22 cellular contexts compared by ENCODE assay signal in the genomic region with DNA sequence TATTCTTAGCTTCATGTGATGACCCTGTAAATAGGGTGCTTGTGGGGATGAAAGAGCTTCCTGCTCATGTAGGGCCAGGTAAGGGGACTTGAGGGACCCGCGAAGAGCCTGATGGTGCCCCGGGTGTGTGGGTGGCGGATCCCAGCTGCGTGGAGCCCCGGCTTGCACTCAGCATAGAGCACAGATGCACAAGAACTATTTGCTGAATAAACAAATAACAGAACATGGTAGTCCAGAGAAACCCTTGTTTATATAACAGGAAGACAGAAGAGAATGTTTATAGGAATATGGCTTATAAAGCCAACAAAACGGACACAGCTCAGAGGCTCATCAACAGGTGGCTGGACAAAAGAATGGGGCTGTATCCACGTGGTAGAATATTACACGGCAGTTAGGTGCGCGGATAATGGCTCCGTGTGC.
DNase-seq lines count a peak whose midpoint lies in the region; ATAC-seq and TF ChIP-seq lines count a peak whose summit lies in the region.
"Had no signal": no experiment of that assay in that cellular context is flagged by ENCODE, and none has a peak within 500 bp of the region (broad histone marks: within the 10 kb centered on the region; RNA-seq: fewer than 3 reads in every experiment).

No MANE protein-coding gene starts in this region.

- H3K27ac Mint-ChIP-seq in osteocyte (ENCODE audit: unreplicated experiment), result peak overlapping the region; percentile 69
- H3K27ac Mint-ChIP-seq: activated CD8-positive, alpha-beta T cell treated with anti-CD3 and anti-CD28 coated beads, Interleukin-2, amount 10 ng/mL, durations not matched to agents 7 days and 5 days; immature natural killer cell; type B pancreatic cell had no signal

- H3K4me3 ChIP-seq in duodenal mucosa (ENCODE audit: low read depth in 1 of 2, low read length in 2 of 2), result no peak overlapping the region
- H3K4me3 ChIP-seq: cardiac muscle cell had no signal

- H3K27me3 Mint-ChIP-seq in osteocyte (ENCODE audit: unreplicated experiment), result no peaks in the 10 kb centered on the region

- TF ChIP-seq CTCF in osteocyte (IDR thresholded peaks at IDR 0.05), result no peak

- H3K9me3 Mint-ChIP-seq in osteocyte (ENCODE audit: unreplicated experiment), result peaks cover 20% of the 10 kb centered on the region
- H3K9me3 Mint-ChIP-seq: immature natural killer cell had no signal

- no peaks in the 10 kb centered on the region for H3K27me3 ChIP-seq in duodenal mucosa (ENCODE audit: control insufficient read depth in 1 of 2, insufficient read depth in 2 of 2, low read length in 2 of 2)
- H3K27me3 ChIP-seq: cardiac muscle cell, neutrophil had no signal

- peak; percentile 83 for DNase-seq in AG08396 (ENCODE audit: low spot score)
- peak; percentile 28 for DNase-seq in LHCN-M2 (ENCODE audit: low read depth)
- DNase-seq in osteocyte (ENCODE audit: extremely low spot score, unreplicated experiment), result no peak
- no peak for DNase-seq in NCI-H2107 (lab: John Stamatoyannopoulos, UW)
- no peak for DNase-seq in NCI-H2081 treated with DMSO at 0.1 percent for 48 hours (lab: John Stamatoyannopoulos, UW)
- DNase-seq in activated naive CD4-positive, alpha-beta T cell treated with Interleukin-2 at 50 U/mL for 16 hours, result no peak
- DNase-seq: ACHN; activated CD4-positive, CD25-positive, alpha-beta regulatory T cell treated with anti-CD3 and anti-CD28 coated beads, Interleukin-2, amount 50 U/mL, for 72 hours; activated CD8-positive, alpha-beta T cell treated with anti-CD3 and anti-CD28 coated beads, Interleukin-2, amount 10 ng/mL, durations not matched to agents 7 days and 5 days; immature natural killer cell; KG1; MV-4-11; NCI-H226; NCI-H774; stimulated activated CD4-positive, alpha-beta T cell treated with anti-CD3 and anti-CD28 coated beads, Interleukin-4, amount 100 ng/mL, for 24 hours; stimulated activated naive CD8-positive, alpha-beta T cell treated with anti-CD3 and anti-CD28 coated beads, Interleukin-15, Interleukin-2, amounts not matched to agents 100 U/mL and 50 U/mL, for 24 hours; SW 1271 had no signal

- no peaks in the 10 kb centered on the region for H3K4me1 ChIP-seq in duodenal mucosa (ENCODE audit: control insufficient read depth in 1 of 2, insufficient read depth in 2 of 2, low read length in 2 of 2)

- no peak overlapping the region for H3K4me3 Mint-ChIP-seq in osteocyte (ENCODE audit: unreplicated experiment)
- H3K4me3 Mint-ChIP-seq: activated CD8-positive, alpha-beta T cell treated with anti-CD3 and anti-CD28 coated beads, Interleukin-2, amount 10 ng/mL, durations not matched to agents 7 days and 5 days; immature natural killer cell; type B pancreatic cell had no signal

- peak overlapping the region; percentile 44 for H3K27ac ChIP-seq in duodenal mucosa (ENCODE audit: low read depth, low read length)
- H3K27ac ChIP-seq: cardiac muscle cell, neutrophil had no signal

- H3K9me3 ChIP-seq in duodenal mucosa (ENCODE audit: control insufficient read depth in 1 of 2, low read length in 2 of 2), result peaks cover 0 to 6% of the 10 kb centered on the region in 2 donors
- H3K9me3 ChIP-seq: neutrophil had no signal

- ATAC-seq in GM21528 (IDR thresholded peaks at IDR 0.05; ENCODE audit: low FRiP score, unreplicated experiment), result no peak
- ATAC-seq: activated CD8-positive, alpha-beta T cell treated with anti-CD3 and anti-CD28 coated beads, Interleukin-2, amount 10 ng/mL, durations not matched to agents 7 days and 5 days; stimulated activated naive CD8-positive, alpha-beta T cell treated with anti-CD3 and anti-CD28 coated beads, Interleukin-15, Interleukin-2, amounts not matched to agents 100 U/mL and 50 U/mL, for 24 hours had no signal

- no peaks in the 10 kb centered on the region for H3K36me3 ChIP-seq in duodenal mucosa (ENCODE audit: control insufficient read depth in 1 of 2, insufficient read depth in 2 of 2, low read length in 2 of 2)
- H3K36me3 ChIP-seq: cardiac muscle cell, neutrophil had no signal

- H3K4me1 Mint-ChIP-seq in osteocyte (ENCODE audit: unreplicated experiment), result peaks cover 33% of the 10 kb centered on the region
- H3K4me1 Mint-ChIP-seq: immature natural killer cell had no signal

- H3K36me3 Mint-ChIP-seq in osteocyte (ENCODE audit: unreplicated experiment), result peaks cover 10% of the 10 kb centered on the region
- H3K36me3 Mint-ChIP-seq: immature natural killer cell, type B pancreatic cell had no signal

- no peak overlapping the region for H3K9ac ChIP-seq in duodenal mucosa (ENCODE audit: low read depth in 1 of 2, low read length in 2 of 2)

Comparison
In these comparisons a context has a peak if more than half of its experiments do, and no peak if none do; other contexts are left out.
1. DNase-seq: peak in AG08396 (single experiment) and LHCN-M2 (single experiment); none in osteocyte (single experiment), NCI-H2107 (single experiment), NCI-H2081 treated with DMSO at 0.1 percent for 48 hours (single experiment) and activated naive CD4-positive, alpha-beta T cell treated with Interleukin-2 at 50 U/mL for 16 hours (single experiment).